ENCODE assay signal across 8 cellular contexts in the genomic region with DNA sequence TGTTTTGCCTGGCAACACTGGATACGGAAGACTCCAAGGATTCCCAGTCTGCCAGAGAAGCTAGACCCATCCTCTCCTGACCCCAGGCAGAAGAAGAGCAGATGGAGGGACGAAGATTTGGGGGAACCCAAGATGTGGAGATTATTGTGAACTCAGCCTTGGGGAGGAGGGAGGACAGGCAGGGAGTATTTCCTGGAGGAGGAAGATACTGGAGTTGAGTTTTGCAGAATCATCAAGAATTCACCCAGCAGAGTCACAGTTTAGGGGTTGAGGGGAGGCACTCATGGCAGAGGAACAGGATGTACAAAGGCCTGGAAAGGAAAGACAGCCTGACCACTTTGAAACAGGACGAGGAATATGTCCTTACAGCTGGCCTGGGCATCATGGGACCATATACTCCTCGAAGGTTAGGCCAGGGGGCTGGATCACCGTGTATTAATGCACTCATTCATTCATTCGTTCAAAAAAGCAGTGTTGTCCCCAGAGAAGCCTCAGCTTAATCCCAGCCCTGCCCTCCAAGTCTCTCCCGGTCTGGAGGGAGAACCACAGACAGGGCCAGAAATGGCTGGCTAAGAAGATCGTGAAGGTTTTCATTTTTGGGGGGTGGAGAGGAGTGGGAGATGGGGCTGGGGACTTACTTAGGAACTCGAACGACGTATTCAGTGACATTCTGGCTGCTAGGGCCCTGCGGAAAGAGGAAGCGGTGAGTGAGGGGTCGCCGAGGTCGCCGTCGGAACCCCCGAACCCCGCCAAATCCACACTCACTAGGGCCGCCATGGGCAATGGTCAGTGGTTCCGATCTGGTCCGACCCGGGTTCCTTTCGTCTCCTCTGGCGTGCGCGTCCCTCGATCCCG. TPM values are rescaled to one million over a fixed set of nuclear protein-coding genes. Genes with fewer than 3 reads are reported as not detected.
DNase-seq lines count a peak whose midpoint lies in the region; ATAC-seq and TF ChIP-seq lines count a peak whose summit lies in the region.

No MANE protein-coding gene starts in this region.

- peak overlapping the region; percentile 96 for H3K4me3 Mint-ChIP-seq in T-helper 17 cell

- H3K4me1 ChIP-seq in foreskin keratinocyte (peaks cover 6% of the 10 kb centered on the region), smooth muscle cell (ENCODE audit: low read depth) (peaks cover 8% of the 10 kb centered on the region)

- H3K27ac Mint-ChIP-seq in T-helper 17 cell, result peak overlapping the region; percentile 99

- peaks cover 7% of the 10 kb centered on the region for H3K36me3 ChIP-seq in smooth muscle cell (ENCODE audit: low read depth)

- peaks cover 41% of the 10 kb centered on the region for H3K79me2 ChIP-seq in smooth muscle cell (ENCODE audit: low read depth)

- DNase-seq in DMS 273 (lab: John Stamatoyannopoulos, UW; ENCODE audit: unreplicated experiment) (peak; percentile 27), DMS 273 treated with DMSO at 0.1 percent for 48 hours (lab: John Stamatoyannopoulos, UW) (no peak), T-helper 17 cell (no peak), foreskin keratinocyte (no peak), smooth muscle cell (lab: John Stamatoyannopoulos, UW; ENCODE audit: unreplicated experiment) (no peak), NCI-H1417 (lab: John Stamatoyannopoulos, UW) (no peak), KG1 (lab: John Stamatoyannopoulos, UW) (no peak)

- H3K27me3 ChIP-seq in foreskin keratinocyte (no peaks in the 10 kb centered on the region), smooth muscle cell (ENCODE audit: low read depth) (no peaks in the 10 kb centered on the region)

- no peaks in the 10 kb centered on the region for H3K36me3 Mint-ChIP-seq in T-helper 17 cell (ENCODE audit: low read depth)

- TF ChIP-seq CTCF in foreskin keratinocyte (conservative IDR thresholded peaks at IDR 0.05) (no peak), smooth muscle cell (IDR thresholded peaks at IDR 0.05; ENCODE audit: borderline replicate concordance, insufficient read depth, poor library complexity, severe bottlenecking) (no peak)

- ATAC-seq in T-helper 17 cell (no peak), foreskin keratinocyte (no peak), GM21367 (IDR thresholded peaks at IDR 0.05; ENCODE audit: unreplicated experiment) (no peak)

- 9% methylated on average over 30 of the region's 30 CpGs for WGBS in smooth muscle cell (ENCODE audit: low lambda C conversion rate)

- peak overlapping the region; percentile 93 for H3K4me2 ChIP-seq in smooth muscle cell

- H2AFZ ChIP-seq in smooth muscle cell (ENCODE audit: low read depth), result peak overlapping the region; percentile 81

- no peaks in the 10 kb centered on the region for H3K27me3 Mint-ChIP-seq in T-helper 17 cell

- peak overlapping the region; percentile 97 for H3K9ac ChIP-seq in smooth muscle cell (ENCODE audit: low read depth)

- no peaks in the 10 kb centered on the region for H4K20me1 ChIP-seq in smooth muscle cell (ENCODE audit: low read depth)

- no peaks in the 10 kb centered on the region for H3F3A ChIP-seq in smooth muscle cell (ENCODE audit: low read depth)

- H3K9me3 ChIP-seq in T-helper 17 cell (ENCODE audit: control insufficient read depth, low read length, poor library complexity, severe bottlenecking) (no peaks in the 10 kb centered on the region), smooth muscle cell (replicated peaks; ENCODE audit: low read depth) (no peaks in the 10 kb centered on the region)

- H3K4me1 Mint-ChIP-seq in T-helper 17 cell, result peaks cover 21% of the 10 kb centered on the region

- H3K4me3 ChIP-seq in smooth muscle cell, result peak overlapping the region; percentile 83

- peak overlapping the region; percentile 70 for H3K27ac ChIP-seq in foreskin keratinocyte
- H3K27ac ChIP-seq in smooth muscle cell (ENCODE audit: low read depth), result peak overlapping the region; percentile 99

RNA-seq across cellular contexts. Expression of gene GTF2F1, which starts 0.5 kb away (rescaled TPM):
- 10 to 100 TPM; 67.2 to 68.7 TPM for total RNA-seq in T-helper 17 cell
- 69.3 and 73.8 TPM in 2 replicates for total RNA-seq in foreskin keratinocyte
- polyA plus RNA-seq in foreskin keratinocyte, result 67.7 and 69.1 TPM in 2 replicates
- total RNA-seq in smooth muscle cell, result 35.6 and 65.8 TPM in 2 replicates
- 34.7 and 43.0 TPM in 2 replicates for polyA plus RNA-seq in smooth muscle cell

RNA-seq across cellular contexts. Expression of gene PSPN, which starts 16.7 kb away (rescaled TPM):
- total RNA-seq in T-helper 17 cell (1 to 10 TPM; 1.3 to 1.5 TPM), foreskin keratinocyte (1.1 and 1.2 TPM in 2 replicates), smooth muscle cell (0.67 and 1.2 TPM in 2 replicates)
- polyA plus RNA-seq in foreskin keratinocyte (1.0 and 1.2 TPM in 2 replicates), smooth muscle cell (2.0 and 2.1 TPM in 2 replicates)

RNA-seq across cellular contexts. Expression of gene ALKBH7, which starts 19.9 kb away (rescaled TPM):
- 10 to 100 TPM; 44.1 to 47.6 TPM for total RNA-seq in T-helper 17 cell
- total RNA-seq in foreskin keratinocyte, result 28.8 and 30.2 TPM in 2 replicates
- polyA plus RNA-seq in foreskin keratinocyte, result 49.3 and 54.0 TPM in 2 replicates
- total RNA-seq in smooth muscle cell, result 34.4 and 38.2 TPM in 2 replicates
- 100 and 103 TPM in 2 replicates for polyA plus RNA-seq in smooth muscle cell

RNA-seq across cellular contexts. Expression of gene CLPP, which starts 31.1 kb away (rescaled TPM):
- total RNA-seq in T-helper 17 cell (10 to 100 TPM; 75.9 to 82.7 TPM), foreskin keratinocyte (82.0 and 82.7 TPM in 2 replicates), smooth muscle cell (59.1 and 85.9 TPM in 2 replicates)
- polyA plus RNA-seq in foreskin keratinocyte (119 and 125 TPM in 2 replicates), smooth muscle cell (117 and 118 TPM in 2 replicates)

RNA-seq across cellular contexts. Expression of gene KHSRP, which starts 32.2 kb away (rescaled TPM):
- total RNA-seq in T-helper 17 cell, result 100 to 1,000 TPM; 138 to 164 TPM
- total RNA-seq in foreskin keratinocyte, result 195 and 242 TPM in 2 replicates
- polyA plus RNA-seq in foreskin keratinocyte, result 93.2 and 131 TPM in 2 replicates
- 59.1 and 88.3 TPM in 2 replicates for total RNA-seq in smooth muscle cell
- polyA plus RNA-seq in smooth muscle cell, result 169 and 179 TPM in 2 replicates
